8 cellular contexts compared by ENCODE assay signal in genomic region chr1:220878223-220879081, GRCh38. TPM values are rescaled to one million over a fixed set of nuclear protein-coding genes. Genes with fewer than 3 reads are reported as not detected.
DNase-seq lines count a peak whose midpoint lies in the region; TF ChIP-seq lines count a peak whose summit lies in the region.

No MANE protein-coding gene starts in this region.

- DNase-seq in activated CD4-positive, alpha-beta T cell treated with anti-CD3 and anti-CD28 coated beads, Interleukin-2, amount 10 ng/mL, durations not matched to agents 7 days and 5 days = no peak
- DNase-seq in activated CD4-positive, alpha-beta T cell treated with anti-CD3 and anti-CD28 coated beads, Interleukin-2, amount 50 U/mL, for 1 hour = no peak
- DNase-seq in KBM-7 (peak; percentile 50), brain microvascular endothelial cell (no peak), mesenchymal stem cell (peak; percentile 81), NCI-H187 treated with DMSO at 0.1 percent for 48 hours (lab: John Stamatoyannopoulos, UW) (no peak), NCI-H2196 (lab: John Stamatoyannopoulos, UW; ENCODE audit: unreplicated experiment) (no peak), activated gamma-delta T cell (lab: John Stamatoyannopoulos, UW) (no peak)

- H2AK5ac ChIP-seq in mesenchymal stem cell (ENCODE audit: low read length, severe bottlenecking) = no peak overlapping the region

- H3K4me1 Mint-ChIP-seq in activated CD4-positive, alpha-beta T cell treated with anti-CD3 and anti-CD28 coated beads, Interleukin-2, amount 10 ng/mL, durations not matched to agents 7 days and 5 days = peaks cover 28% of the 10 kb centered on the region

- H3K27ac ChIP-seq in brain microvascular endothelial cell = no peak overlapping the region
- peak overlapping the region; percentile 58 for H3K27ac ChIP-seq in mesenchymal stem cell (ENCODE audit: low read length, poor library complexity, severe bottlenecking)

- POLR2A ChIA-PET in activated CD4-positive, alpha-beta T cell treated with anti-CD3 and anti-CD28 coated beads, Interleukin-2, amount 10 ng/mL, durations not matched to agents 7 days and 5 days (lab: Charles Lee) = interaction anchor here (1.4 kb wide), 1 partner anchor 325 kb away, joined by 4 read pairs; no protein-coding TSS in a partner anchor

- 1% methylated on average over 37 of the region's 41 CpGs for WGBS in mesenchymal stem cell

- H3K27me3 ChIP-seq in brain microvascular endothelial cell (replicated peaks) (peaks cover 3% of the 10 kb centered on the region), mesenchymal stem cell (ENCODE audit: control insufficient read depth in 1 of 2, insufficient read depth in 1 of 2, low read length in 2 of 2) (no peaks in the 10 kb centered on the region)

- H3K4me2 ChIP-seq in mesenchymal stem cell (ENCODE audit: low read length, poor library complexity, severe bottlenecking) = peak overlapping the region; percentile 89

- H3K14ac ChIP-seq in mesenchymal stem cell (ENCODE audit: low read length in 2 of 2) = peak overlapping the region in 1 of 2 experiments; percentile 5

- H2BK12ac ChIP-seq in mesenchymal stem cell (ENCODE audit: low read length in 2 of 2) = peak overlapping the region in 1 of 2 experiments; percentile 27

- no peak overlapping the region for H2AFZ ChIP-seq in mesenchymal stem cell (ENCODE audit: low read depth, low read length)

- H3K27me3 Mint-ChIP-seq in activated CD4-positive, alpha-beta T cell treated with anti-CD3 and anti-CD28 coated beads, Interleukin-2, amount 10 ng/mL, durations not matched to agents 7 days and 5 days = peaks cover 83% of the 10 kb centered on the region

- in situ Hi-C loops in KBM-7 (cut with MboI; ENCODE audit: low pct_unique_long_range_greater_than_20kb, low sequenced_read_pairs) (no loop called here), brain microvascular endothelial cell (cut with HindIII; ENCODE audit: low pct_ligation_motif_present, low sequenced_read_pairs) (loop anchor here (25.0 kb wide), 1 partner anchor 559 kb away; no protein-coding TSS in a partner anchor)

- H3K4ac ChIP-seq in mesenchymal stem cell (ENCODE audit: low read depth in 1 of 2, low read length in 2 of 2) = peak overlapping the region; percentile 41 to 81

- H3K36me3 ChIP-seq in brain microvascular endothelial cell (replicated peaks) = no peaks in the 10 kb centered on the region
- H3K36me3 ChIP-seq in mesenchymal stem cell (ENCODE audit: control insufficient read depth in 1 of 2, insufficient read depth in 2 of 2, low read depth in 1 of 2, low read length in 2 of 2) = peaks cover 8 to 18% of the 10 kb centered on the region in 2 experiments

- CTCF ChIA-PET in activated CD4-positive, alpha-beta T cell treated with anti-CD3 and anti-CD28 coated beads, Interleukin-2, amount 10 ng/mL, durations not matched to agents 7 days and 5 days (lab: Charles Lee) = interaction anchor here (0.9 kb wide), 1 partner anchor 75 kb away, joined by 3 read pairs; no protein-coding TSS in a partner anchor

- H3K4me3 ChIP-seq in brain microvascular endothelial cell (ENCODE audit: low read depth, low read length) = peak overlapping the region; percentile 65
- H3K4me3 ChIP-seq in mesenchymal stem cell (ENCODE audit: insufficient read depth in 1 of 2, low read depth in 1 of 2, low read length in 2 of 2) = peak overlapping the region; percentile 65 to 91

- peaks cover 4% of the 10 kb centered on the region for H3K36me3 Mint-ChIP-seq in activated CD4-positive, alpha-beta T cell treated with anti-CD3 and anti-CD28 coated beads, Interleukin-2, amount 10 ng/mL, durations not matched to agents 7 days and 5 days (ENCODE audit: low read depth)

- H2BK15ac ChIP-seq in mesenchymal stem cell (ENCODE audit: low read depth, poor library complexity, severe bottlenecking) = peak overlapping the region; percentile 36

- no peak overlapping the region for H2BK5ac ChIP-seq in mesenchymal stem cell (ENCODE audit: low read depth, low read length, poor library complexity, severe bottlenecking)

- H4K91ac ChIP-seq in mesenchymal stem cell (ENCODE audit: low read length) = peak overlapping the region; percentile 34

- H2BK120ac ChIP-seq in mesenchymal stem cell (ENCODE audit: low read depth, low read length) = peak overlapping the region; percentile 73

- peak overlapping the region; percentile 93 for H3K9ac ChIP-seq in mesenchymal stem cell (ENCODE audit: low read length)

- no peaks in the 10 kb centered on the region for H3K9me3 ChIP-seq in mesenchymal stem cell (ENCODE audit: control insufficient read depth, low read length)

- H3K23ac ChIP-seq in mesenchymal stem cell (ENCODE audit: low read length in 2 of 2) = no peak overlapping the region

- no peaks in the 10 kb centered on the region for H3K9me3 Mint-ChIP-seq in activated CD4-positive, alpha-beta T cell treated with anti-CD3 and anti-CD28 coated beads, Interleukin-2, amount 10 ng/mL, durations not matched to agents 7 days and 5 days

- no peak overlapping the region for H3K27ac Mint-ChIP-seq in activated CD4-positive, alpha-beta T cell treated with anti-CD3 and anti-CD28 coated beads, Interleukin-2, amount 10 ng/mL, durations not matched to agents 7 days and 5 days

- peak overlapping the region; percentile 75 to 81 for H3K18ac ChIP-seq in mesenchymal stem cell (ENCODE audit: low read depth in 1 of 2, low read length in 2 of 2)

- H4K8ac ChIP-seq in mesenchymal stem cell (ENCODE audit: low read length) = peak overlapping the region; percentile 35

- peak overlapping the region; percentile 70 for H3K4me3 Mint-ChIP-seq in activated CD4-positive, alpha-beta T cell treated with anti-CD3 and anti-CD28 coated beads, Interleukin-2, amount 10 ng/mL, durations not matched to agents 7 days and 5 days

- TF ChIP-seq CTCF in brain microvascular endothelial cell (IDR thresholded peaks at IDR 0.05; ENCODE audit: low read depth, low read length, missing control alignments) = no peak

- no peaks in the 10 kb centered on the region for H3K79me1 ChIP-seq in mesenchymal stem cell (replicated peaks; ENCODE audit: low read length, poor library complexity, severe bottlenecking)

- H3K4me1 ChIP-seq in mesenchymal stem cell (ENCODE audit: control insufficient read depth, insufficient read depth, low read depth, low read length) = peaks cover 11% of the 10 kb centered on the region

RNA-seq across cellular contexts. Expression of gene HLX, which starts 0.8 kb away (rescaled TPM):
- total RNA-seq in activated CD4-positive, alpha-beta T cell treated with anti-CD3 and anti-CD28 coated beads, Interleukin-2, amount 10 ng/mL, durations not matched to agents 7 days and 5 days = under 1 TPM in 1 of 2 experiments, not detected in 1; 0.10 TPM
- polyA plus RNA-seq in mesenchymal stem cell (2013, experiment 1 of 2) = 37.2 TPM
- polyA plus RNA-seq in mesenchymal stem cell (2013, experiment 2 of 2) = 35.9 TPM

Comparison
In these comparisons a context has a peak if more than half of its experiments do, and no peak if none do; other contexts are left out.
1. DNase-seq: peak in KBM-7 (single experiment) and mesenchymal stem cell (single experiment); none in activated CD4-positive, alpha-beta T cell treated with anti-CD3 and anti-CD28 coated beads, Interleukin-2, amount 10 ng/mL, durations not matched to agents 7 days and 5 days (single experiment), activated CD4-positive, alpha-beta T cell treated with anti-CD3 and anti-CD28 coated beads, Interleukin-2, amount 50 U/mL, for 1 hour (single experiment), brain microvascular endothelial cell (single experiment), NCI-H187 treated with DMSO at 0.1 percent for 48 hours (single experiment), NCI-H2196 (single experiment) and activated gamma-delta T cell (single experiment).